8 cellular contexts compared by ENCODE assay signal in the genomic region with DNA sequence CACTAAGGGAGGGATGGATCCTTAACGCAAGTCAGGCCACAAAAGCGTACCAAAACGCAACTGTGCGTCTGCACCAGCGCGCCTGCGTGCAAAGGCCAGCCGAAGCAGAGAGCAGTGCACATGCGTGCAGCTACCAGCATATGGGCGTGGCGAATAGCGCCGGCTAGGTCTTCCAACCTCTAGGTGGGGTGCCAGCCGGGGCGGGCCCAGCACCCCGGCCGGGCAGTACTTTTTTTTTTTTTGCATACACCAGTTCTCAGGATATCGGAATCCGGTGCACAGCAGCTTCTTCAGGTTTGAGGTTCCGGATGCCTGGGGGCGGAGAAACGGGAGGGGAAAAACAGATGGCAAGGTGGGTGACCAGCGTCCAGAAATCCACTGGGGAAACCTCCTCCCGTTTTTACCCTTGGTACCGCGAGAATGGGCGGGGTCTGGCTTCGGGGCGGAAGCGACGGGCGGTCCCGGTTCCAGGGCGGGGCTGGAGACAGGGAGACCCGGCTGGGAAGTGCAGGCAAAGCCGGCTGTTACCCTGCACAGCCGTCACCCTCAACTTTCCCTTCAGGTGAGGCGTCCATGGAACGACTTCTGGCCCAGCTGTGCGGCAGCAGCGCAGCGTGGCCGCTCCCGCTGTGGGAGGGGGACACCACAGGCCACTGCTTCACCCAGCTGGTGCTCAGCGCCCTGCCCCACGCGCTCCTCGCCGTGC. TPM values are rescaled to one million over a fixed set of nuclear protein-coding genes. Genes with fewer than 3 reads are reported as not detected.
DNase-seq lines count a peak whose midpoint lies in the region; TF ChIP-seq lines count a peak whose summit lies in the region.

A gene with protein sequence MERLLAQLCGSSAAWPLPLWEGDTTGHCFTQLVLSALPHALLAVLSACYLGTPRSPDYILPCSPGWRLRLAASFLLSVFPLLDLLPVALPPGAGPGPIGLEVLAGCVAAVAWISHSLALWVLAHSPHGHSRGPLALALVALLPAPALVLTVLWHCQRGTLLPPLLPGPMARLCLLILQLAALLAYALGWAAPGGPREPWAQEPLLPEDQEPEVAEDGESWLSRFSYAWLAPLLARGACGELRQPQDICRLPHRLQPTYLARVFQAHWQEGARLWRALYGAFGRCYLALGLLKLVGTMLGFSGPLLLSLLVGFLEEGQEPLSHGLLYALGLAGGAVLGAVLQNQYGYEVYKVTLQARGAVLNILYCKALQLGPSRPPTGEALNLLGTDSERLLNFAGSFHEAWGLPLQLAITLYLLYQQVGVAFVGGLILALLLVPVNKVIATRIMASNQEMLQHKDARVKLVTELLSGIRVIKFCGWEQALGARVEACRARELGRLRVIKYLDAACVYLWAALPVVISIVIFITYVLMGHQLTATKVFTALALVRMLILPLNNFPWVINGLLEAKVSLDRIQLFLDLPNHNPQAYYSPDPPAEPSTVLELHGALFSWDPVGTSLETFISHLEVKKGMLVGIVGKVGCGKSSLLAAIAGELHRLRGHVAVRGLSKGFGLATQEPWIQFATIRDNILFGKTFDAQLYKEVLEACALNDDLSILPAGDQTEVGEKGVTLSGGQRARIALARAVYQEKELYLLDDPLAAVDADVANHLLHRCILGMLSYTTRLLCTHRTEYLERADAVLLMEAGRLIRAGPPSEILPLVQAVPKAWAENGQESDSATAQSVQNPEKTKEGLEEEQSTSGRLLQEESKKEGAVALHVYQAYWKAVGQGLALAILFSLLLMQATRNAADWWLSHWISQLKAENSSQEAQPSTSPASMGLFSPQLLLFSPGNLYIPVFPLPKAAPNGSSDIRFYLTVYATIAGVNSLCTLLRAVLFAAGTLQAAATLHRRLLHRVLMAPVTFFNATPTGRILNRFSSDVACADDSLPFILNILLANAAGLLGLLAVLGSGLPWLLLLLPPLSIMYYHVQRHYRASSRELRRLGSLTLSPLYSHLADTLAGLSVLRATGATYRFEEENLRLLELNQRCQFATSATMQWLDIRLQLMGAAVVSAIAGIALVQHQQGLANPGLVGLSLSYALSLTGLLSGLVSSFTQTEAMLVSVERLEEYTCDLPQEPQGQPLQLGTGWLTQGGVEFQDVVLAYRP (N-terminal part only) (plus strand): TSS at position 136 of the 706 bp plus-strand sequence. CDS start 438 bp downstream, at position 574.

- H3K4me3 ChIP-seq in GM08714 (ENCODE audit: low read length) (peak within 1 kb of the TSS; percentile 69), NB4 (ENCODE audit: low read depth, low read length) (peak within 1 kb of the TSS; percentile 85), SK-N-MC (peak within 1 kb of the TSS; percentile 88), suprapubic skin (peak within 1 kb of the TSS; percentile 87)

- peaks cover 11% of the 10 kb centered on the region; the same call in 1 of the 2 replicates for H3K36me3 Mint-ChIP-seq in HFFc6 (ENCODE audit: low read depth)
- peaks cover 8% of the 10 kb centered on the region for H3K36me3 Mint-ChIP-seq in activated naive CD4-positive, alpha-beta T cell treated with anti-CD3 and anti-CD28 coated beads, Interleukin-2, amount 10 ng/mL, durations not matched to agents 7 days and 5 days

- CTCF ChIA-PET in activated naive CD4-positive, alpha-beta T cell treated with anti-CD3 and anti-CD28 coated beads, Interleukin-2, amount 10 ng/mL, durations not matched to agents 7 days and 5 days (lab: Charles Lee) = interaction anchor here (0.6 to 1.9 kb wide), 5 partner anchors 19 to 119 kb away, joined by 3 to 4 read pairs (median 3); a partner anchor contains a TSS

- H3K9me3 Mint-ChIP-seq in HFFc6 = no peaks in the 10 kb centered on the region
- H3K9me3 Mint-ChIP-seq in activated naive CD4-positive, alpha-beta T cell treated with anti-CD3 and anti-CD28 coated beads, Interleukin-2, amount 10 ng/mL, durations not matched to agents 7 days and 5 days = no peaks in the 10 kb centered on the region

- TF ChIP-seq CTCF in HFFc6 (IDR thresholded peaks at IDR 0.05) = peak; percentile 70
- peak; percentile 32 for TF ChIP-seq CTCF in NB4 (IDR thresholded peaks at IDR 0.05; ENCODE audit: low read depth, low read length)
- TF ChIP-seq CTCF in suprapubic skin (IDR thresholded peaks at IDR 0.05) = peak in 1 of 2 donors; percentile 51

- peak; percentile 92 for DNase-seq in HFFc6
- DNase-seq in NB4 (ENCODE audit: low read depth) = peak; percentile 97
- DNase-seq in SK-N-MC (ENCODE audit: low read depth, low spot score) = peak; percentile 76
- DNase-seq in activated naive CD4-positive, alpha-beta T cell treated with anti-CD3 and anti-CD28 coated beads, Interleukin-2, amount 10 ng/mL, durations not matched to agents 7 days and 5 days = peak; percentile 97
- peak; percentile 96 for DNase-seq in germinal center (ENCODE audit: low spot score)
- peak; percentile 85 for DNase-seq in non-pigmented ciliary epithelial cell (ENCODE audit: low read depth)
- peak; percentile 97 for DNase-seq in suprapubic skin (ENCODE audit: low spot score in 2 of 2)

- peak within 1 kb of the TSS; percentile 79 for H3K9ac ChIP-seq in SK-N-MC (ENCODE audit: insufficient read length)

- peak within 1 kb of the TSS; percentile 93 for H3K4me3 Mint-ChIP-seq in HFFc6
- peak within 1 kb of the TSS; percentile 94 for H3K4me3 Mint-ChIP-seq in activated naive CD4-positive, alpha-beta T cell treated with anti-CD3 and anti-CD28 coated beads, Interleukin-2, amount 10 ng/mL, durations not matched to agents 7 days and 5 days

- 0% methylated on average over 36 of the region's 49 CpGs for WGBS in suprapubic skin

- H3K4me1 Mint-ChIP-seq in HFFc6 (ENCODE audit: low read depth) = peaks cover 16% of the 10 kb centered on the region
- H3K4me1 Mint-ChIP-seq in activated naive CD4-positive, alpha-beta T cell treated with anti-CD3 and anti-CD28 coated beads, Interleukin-2, amount 10 ng/mL, durations not matched to agents 7 days and 5 days = peaks cover 26% of the 10 kb centered on the region

- H3K27ac Mint-ChIP-seq in HFFc6 = peak within 1 kb of the TSS; percentile 93
- peak within 1 kb of the TSS; percentile 96 for H3K27ac Mint-ChIP-seq in activated naive CD4-positive, alpha-beta T cell treated with anti-CD3 and anti-CD28 coated beads, Interleukin-2, amount 10 ng/mL, durations not matched to agents 7 days and 5 days

- H3K36me3 ChIP-seq in SK-N-MC (ENCODE audit: insufficient read depth, low read length) (no peaks in the 10 kb centered on the region; the same call in 1 of the 2 replicates), suprapubic skin (peaks cover 12% of the 10 kb centered on the region)

- TF ChIP-seq POLR2A in NB4 (IDR thresholded peaks at IDR 0.05; ENCODE audit: extremely low read depth, insufficient read length) (peak; percentile 37), suprapubic skin (IDR thresholded peaks at IDR 0.05) (peak in 1 of 2 donors; percentile 25)

- H3K4me1 ChIP-seq in suprapubic skin = peaks cover 30% of the 10 kb centered on the region

- no peaks in the 10 kb centered on the region for H3K27me3 ChIP-seq in suprapubic skin

- H3K27me3 Mint-ChIP-seq in HFFc6 (ENCODE audit: insufficient read depth) = no peaks in the 10 kb centered on the region
- H3K27me3 Mint-ChIP-seq in activated naive CD4-positive, alpha-beta T cell treated with anti-CD3 and anti-CD28 coated beads, Interleukin-2, amount 10 ng/mL, durations not matched to agents 7 days and 5 days = no peaks in the 10 kb centered on the region

- H3K9me3 ChIP-seq in SK-N-MC (ENCODE audit: low read depth, low read length) = no peaks in the 10 kb centered on the region
- H3K9me3 ChIP-seq in suprapubic skin = no peaks in the 10 kb centered on the region

- TF ChIP-seq EP300 in suprapubic skin (IDR thresholded peaks at IDR 0.05) = no peak

- peak within 1 kb of the TSS; percentile 75 for H3K27ac ChIP-seq in SK-N-MC
- H3K27ac ChIP-seq in suprapubic skin = peak within 1 kb of the TSS; percentile 90

RNA-seq across cellular contexts. Expression of the gene that starts here (rescaled TPM):
- 10 to 100 TPM; 26.2 to 41.6 (median 30.3) TPM for total RNA-seq in HFFc6 (2021; fragmentation: NEBNext Ultra II Directional; extraction: Animal tissue kit (Norgen Biotek cat#: 25700))
- total RNA-seq in suprapubic skin = 10 to 100 TPM; 16.1 to 39.1 (median 27.4) TPM

Comparison
In these comparisons a context has a peak if more than half of its experiments do, and no peak if none do; other contexts are left out.
1. Peak in every context shown above with its lines: DNase-seq, H3K4me3 ChIP-seq and H3K27ac ChIP-seq.